28 cellular contexts compared by ENCODE assay signal in genomic region chr18:66874812-66875474, GRCh38.
DNase-seq lines count a peak whose midpoint lies in the region; ATAC-seq, FAIRE-seq and TF ChIP-seq lines count a peak whose summit lies in the region.
"Had no signal": no experiment of that assay in that cellular context is flagged by ENCODE, and none has a peak within 500 bp of the region (broad histone marks: within the 10 kb centered on the region; RNA-seq: fewer than 3 reads in every experiment).

No MANE protein-coding gene starts in this region.

- no peaks in the 10 kb centered on the region for H3K36me3 ChIP-seq in bronchial epithelial cell (ENCODE audit: control insufficient read depth, insufficient read depth, low read length)
- no peaks in the 10 kb centered on the region for H3K36me3 ChIP-seq in Karpas-422 (ENCODE audit: insufficient read depth, low read length)
- H3K36me3 ChIP-seq: BE2C had no signal

- H3K79me2 ChIP-seq in Karpas-422 (ENCODE audit: low read length): no peaks in the 10 kb centered on the region

- H3K9ac ChIP-seq in Karpas-422 (ENCODE audit: low read length): no peak overlapping the region
- H3K9ac ChIP-seq: KMS-11 had no signal

- H3K27me3 Mint-ChIP-seq in mesothelial cell of epicardium (ENCODE audit: low read depth) (peaks cover under 1% of the 10 kb centered on the region), endothelial cell (ENCODE audit: unreplicated experiment) (no peaks in the 10 kb centered on the region)
- H3K27me3 Mint-ChIP-seq: CD8-positive, alpha-beta memory T cell; IgD-negative memory B cell had no signal

- H3K27ac ChIP-seq in Karpas-422 (ENCODE audit: low read length): no peak overlapping the region
- H3K27ac ChIP-seq: KMS-11, RWPE1, SK-N-MC had no signal

- no peaks in the 10 kb centered on the region for H3K4me1 ChIP-seq in Karpas-422 (ENCODE audit: low read length)
- H3K4me1 ChIP-seq: BE2C had no signal

- H3K27ac Mint-ChIP-seq in mesothelial cell of epicardium (peak overlapping the region; percentile 39), endothelial cell (ENCODE audit: unreplicated experiment) (no peak overlapping the region)
- H3K27ac Mint-ChIP-seq: CD14-positive monocyte; CD8-positive, alpha-beta memory T cell; IgD-negative memory B cell had no signal

- H3K4me1 Mint-ChIP-seq in mesothelial cell of epicardium (no peaks in the 10 kb centered on the region), endothelial cell (ENCODE audit: unreplicated experiment) (no peaks in the 10 kb centered on the region)
- H3K4me1 Mint-ChIP-seq: CD14-positive monocyte; CD8-positive, alpha-beta memory T cell; IgD-negative memory B cell had no signal

- H2AFZ ChIP-seq in Karpas-422 (ENCODE audit: low read length): no peak overlapping the region

- TF ChIP-seq CTCF in bronchial epithelial cell (IDR thresholded peaks at IDR 0.05; ENCODE audit: insufficient read depth, low read length, severe bottlenecking) (no peak), mesothelial cell of epicardium (IDR thresholded peaks at IDR 0.05; ENCODE audit: unreplicated experiment) (no peak), endothelial cell (IDR thresholded peaks at IDR 0.05; ENCODE audit: unreplicated experiment) (no peak)

- H3K27me3 ChIP-seq in bronchial epithelial cell (ENCODE audit: control insufficient read depth, insufficient read depth, low read length) (no peaks in the 10 kb centered on the region), Karpas-422 (ENCODE audit: low read length) (no peaks in the 10 kb centered on the region)
- H3K27me3 ChIP-seq: BE2C had no signal

- DNase-seq in NCI-H1105 treated with DMSO at 0.1 percent for 48 hours (lab: John Stamatoyannopoulos, UW) (peak; percentile 28), NCI-H1105 (lab: John Stamatoyannopoulos, UW) (no peak), NCI-H146 (lab: John Stamatoyannopoulos, UW) (peak; percentile 93), bronchial epithelial cell (ENCODE audit: low read depth) (peak; percentile 65), mesothelial cell of epicardium (ENCODE audit: low spot score in 2 of 2, unreplicated experiment in 2 of 2) (no peak), endothelial cell (ENCODE audit: low spot score) (no peak), Karpas-422 (no peak)
- DNase-seq: 8988T; ACHN; BE2C; Calu3; CD8-positive, alpha-beta memory T cell; HCEC 1CT; MV-4-11; NCI-H1694 treated with DMSO at 0.1 percent for 48 hours; NCI-H2081; NCI-H2171 treated with DMSO at 0.1 percent for 48 hours; NCI-H345; NCI-H524 treated with DMSO at 0.1 percent for 48 hours; SHP77 treated with DMSO at 0.1 percent for 48 hours had no signal

- no peaks in the 10 kb centered on the region for H3K9me3 Mint-ChIP-seq in mesothelial cell of epicardium
- H3K9me3 Mint-ChIP-seq in endothelial cell (ENCODE audit: unreplicated experiment): no peaks in the 10 kb centered on the region
- H3K9me3 Mint-ChIP-seq: CD14-positive monocyte, IgD-negative memory B cell had no signal

- H3K9me2 ChIP-seq in Karpas-422 (replicated peaks; ENCODE audit: insufficient read depth, low read length): no peaks in the 10 kb centered on the region

- H4K20me1 ChIP-seq in Karpas-422 (ENCODE audit: insufficient read depth, low read depth, low read length): no peaks in the 10 kb centered on the region

- no peak for ATAC-seq in HG02763 (IDR thresholded peaks at IDR 0.05; ENCODE audit: unreplicated experiment)
- ATAC-seq: Panc1 had no signal

- peaks cover 17% of the 10 kb centered on the region for H3K9me3 ChIP-seq in Karpas-422 (ENCODE audit: low read length)
- H3K9me3 ChIP-seq: BE2C had no signal

- no peak for FAIRE-seq in bronchial epithelial cell (lab: Jason Lieb, UNC)
- FAIRE-seq: H1 had no signal

- no peak overlapping the region for H3K4me3 ChIP-seq in bronchial epithelial cell (ENCODE audit: low read depth, low read length)
- no peak overlapping the region for H3K4me3 ChIP-seq in Karpas-422 (ENCODE audit: low read length)
- H3K4me3 ChIP-seq: SK-N-MC had no signal

- no peak overlapping the region for H3K4me2 ChIP-seq in Karpas-422 (ENCODE audit: low read depth, low read length, poor library complexity, severe bottlenecking)
- H3K4me2 ChIP-seq: KMS-11 had no signal

- no peak overlapping the region for H3K4me3 Mint-ChIP-seq in mesothelial cell of epicardium
- no peak overlapping the region for H3K4me3 Mint-ChIP-seq in endothelial cell (ENCODE audit: unreplicated experiment)
- H3K4me3 Mint-ChIP-seq: CD14-positive monocyte; CD8-positive, alpha-beta memory T cell; IgD-negative memory B cell had no signal

- H3K36me3 Mint-ChIP-seq in mesothelial cell of epicardium: no peaks in the 10 kb centered on the region
- no peaks in the 10 kb centered on the region for H3K36me3 Mint-ChIP-seq in endothelial cell (ENCODE audit: low read depth, unreplicated experiment)
- H3K36me3 Mint-ChIP-seq: CD14-positive monocyte; CD8-positive, alpha-beta memory T cell; IgD-negative memory B cell had no signal

Comparison
In these comparisons a context has a peak if more than half of its experiments do, and no peak if none do; other contexts are left out.
1. DNase-seq: peak in NCI-H1105 treated with DMSO at 0.1 percent for 48 hours (single experiment), NCI-H146 (single experiment) and bronchial epithelial cell (single experiment); none in NCI-H1105 (single experiment), mesothelial cell of epicardium (0 of 2), endothelial cell (single experiment) and Karpas-422 (single experiment).